ENCODE assay signal across 11 cellular contexts in the genomic region with DNA sequence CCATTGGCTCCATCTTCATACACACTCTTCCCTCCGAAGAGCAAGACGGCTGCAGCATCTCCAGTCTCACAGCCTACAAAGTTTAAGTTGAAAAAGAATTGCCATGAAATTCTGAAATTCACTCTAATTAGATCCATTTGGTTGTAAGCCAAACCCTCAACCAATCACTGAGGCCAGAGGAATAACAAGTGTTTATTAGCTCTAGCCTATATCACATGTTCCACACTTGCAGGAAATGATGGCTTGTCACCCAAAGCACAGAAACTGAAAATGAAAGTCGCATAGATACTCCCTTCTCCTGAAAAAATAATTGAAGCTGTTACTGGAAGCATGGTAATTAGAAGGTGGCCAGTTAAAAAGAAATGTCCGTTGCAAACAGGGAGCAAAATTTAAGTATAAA.
DNase-seq lines count a peak whose midpoint lies in the region; ATAC-seq, FAIRE-seq and TF ChIP-seq lines count a peak whose summit lies in the region.
"Had no signal": no experiment of that assay in that cellular context is flagged by ENCODE, and none has a peak within 500 bp of the region (broad histone marks: within the 10 kb centered on the region; RNA-seq: fewer than 3 reads in every experiment).

No MANE protein-coding gene starts in this region.

- no peaks in the 10 kb centered on the region for H3K27me3 ChIP-seq in astrocyte (ENCODE audit: insufficient read depth, low read length)

- peak overlapping the region; percentile 47 for H2AFZ ChIP-seq in astrocyte (ENCODE audit: low read depth, low read length)

- H3K27ac Mint-ChIP-seq in astrocyte (ENCODE audit: unreplicated experiment), result no peak overlapping the region
- H3K27ac Mint-ChIP-seq: IgD-negative memory B cell, WTC11 had no signal

- H3K4me1 ChIP-seq in astrocyte (ENCODE audit: insufficient read depth, low read length), result no peaks in the 10 kb centered on the region

- H3K4me3 ChIP-seq in astrocyte (ENCODE audit: insufficient read depth, low read depth, low read length), result peak overlapping the region; percentile 23

- no peak for FAIRE-seq in astrocyte (lab: Jason Lieb, UNC)

- no peaks in the 10 kb centered on the region for H3K36me3 ChIP-seq in astrocyte (ENCODE audit: insufficient read depth, low read length)

- no peak overlapping the region for H3K9ac ChIP-seq in astrocyte (ENCODE audit: low read length)

- no peak overlapping the region for H3K27ac ChIP-seq in astrocyte (ENCODE audit: low read depth, low read length)

- no peaks in the 10 kb centered on the region for H3K4me1 Mint-ChIP-seq in astrocyte (ENCODE audit: low read depth, unreplicated experiment)
- H3K4me1 Mint-ChIP-seq: IgD-negative memory B cell had no signal

- peak; percentile 52 for ATAC-seq in GM19025 (IDR thresholded peaks at IDR 0.05; ENCODE audit: low read depth, unreplicated experiment)
- ATAC-seq: WTC11 had no signal

- H3K9me3 ChIP-seq in astrocyte (ENCODE audit: insufficient read depth, low read depth, low read length), result no peaks in the 10 kb centered on the region

- TF ChIP-seq CTCF in astrocyte (IDR thresholded peaks at IDR 0.05; ENCODE audit: insufficient read depth, low read depth, low read length), result no peak

- no peaks in the 10 kb centered on the region for H4K20me1 ChIP-seq in astrocyte (ENCODE audit: insufficient read depth, low read length)

- peak; percentile 49 for DNase-seq in LHCN-M2 (ENCODE audit: low read depth)
- no peak for DNase-seq in astrocyte (ENCODE audit: low read depth)
- peak; percentile 11 for DNase-seq in renal cortical epithelial cell (ENCODE audit: low read depth)
- no peak for DNase-seq in AML-193 (lab: John Stamatoyannopoulos, UW)
- no peak for DNase-seq in activated naive CD4-positive, alpha-beta T cell (lab: John Stamatoyannopoulos, UW)
- DNase-seq in dermis blood vessel endothelial cell, result no peak
- DNase-seq: mesendoderm, retina had no signal

- H3K27me3 Mint-ChIP-seq in astrocyte (ENCODE audit: low read depth, unreplicated experiment), result no peaks in the 10 kb centered on the region
- H3K27me3 Mint-ChIP-seq: IgD-negative memory B cell had no signal

- H3K79me2 ChIP-seq in astrocyte (ENCODE audit: insufficient read depth, low read length), result no peaks in the 10 kb centered on the region

- no peaks in the 10 kb centered on the region for H3K36me3 Mint-ChIP-seq in astrocyte (ENCODE audit: low read depth, unreplicated experiment)
- H3K36me3 Mint-ChIP-seq: IgD-negative memory B cell, WTC11 had no signal

- H3K4me2 ChIP-seq in astrocyte (ENCODE audit: low read length), result peak overlapping the region; percentile 65

- no peaks in the 10 kb centered on the region for H3K9me3 Mint-ChIP-seq in astrocyte (ENCODE audit: unreplicated experiment)
- H3K9me3 Mint-ChIP-seq: WTC11 had no signal

- no peak overlapping the region for H3K4me3 Mint-ChIP-seq in astrocyte (ENCODE audit: unreplicated experiment)
- H3K4me3 Mint-ChIP-seq: IgD-negative memory B cell, WTC11 had no signal

Comparison
In these comparisons a context has a peak if more than half of its experiments do, and no peak if none do; other contexts are left out.
1. DNase-seq: peak in LHCN-M2 (single experiment) and renal cortical epithelial cell (single experiment); none in astrocyte (single experiment), AML-193 (0 of 2), activated naive CD4-positive, alpha-beta T cell (0 of 4) and dermis blood vessel endothelial cell (single experiment).